In the genomic region with DNA sequence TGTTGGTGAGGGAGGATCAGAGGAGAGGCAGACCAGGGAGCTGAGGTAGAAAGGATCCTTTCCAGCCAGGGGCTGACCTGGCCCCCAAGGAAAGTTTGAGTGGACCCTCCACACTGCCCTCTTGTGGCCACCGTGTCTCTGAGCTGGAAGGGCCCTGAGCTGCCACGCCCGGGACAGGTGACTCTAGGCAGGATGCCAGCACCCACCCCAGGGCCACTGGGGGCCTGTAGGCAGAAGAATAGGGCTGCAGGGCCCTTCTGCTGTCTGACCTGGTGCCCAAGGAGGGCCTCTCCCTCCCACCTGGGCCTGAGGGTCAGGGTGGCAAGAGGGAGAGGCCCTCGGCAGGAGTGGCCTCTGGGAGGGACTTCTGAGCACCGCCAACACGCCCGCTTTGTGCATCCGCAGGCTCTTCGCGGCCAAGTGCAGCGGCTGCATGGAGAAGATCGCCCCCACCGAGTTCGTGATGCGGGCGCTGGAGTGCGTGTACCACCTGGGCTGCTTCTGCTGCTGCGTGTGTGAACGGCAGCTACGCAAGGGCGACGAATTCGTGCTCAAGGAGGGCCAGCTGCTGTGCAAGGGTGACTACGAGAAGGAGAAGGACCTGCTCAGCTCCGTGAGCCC, we compare ENCODE assay signal across 8 cellular contexts.
DNase-seq lines count a peak whose midpoint lies in the region; ATAC-seq lines count a peak whose summit lies in the region.

No MANE protein-coding gene starts in this region.

- intact Hi-C loops in left ventricle myocardium superior (cut with micrococcal nuclease): loop anchor here (5.0 kb wide), 1 partner anchor 78 kb away; a partner anchor contains a TSS

- DNase-seq in NCI-H1105 treated with DMSO at 0.1 percent for 48 hours (lab: John Stamatoyannopoulos, UW) (peak; percentile 31), NCI-H1105 (lab: John Stamatoyannopoulos, UW) (no peak), RKO (ENCODE audit: low spot score) (peak; percentile 49), left ventricle myocardium superior (peak; percentile 74), NCI-H226 (no peak), NCI-H146 treated with DMSO at 0.1 percent for 48 hours (lab: John Stamatoyannopoulos, UW; ENCODE audit: unreplicated experiment) (no peak)
- DNase-seq in activated effector memory CD4-positive, alpha-beta T cell treated with anti-CD3 and anti-CD28 coated beads, Interleukin-2, amount 50 U/mL, for 16 hours: peak; percentile 84
- peak; percentile 44 to 51 for DNase-seq in stimulated activated CD4-positive, alpha-beta T cell treated with anti-CD3 and anti-CD28 coated beads, Interleukin-1b, Interleukin-23, amount 100 ng/mL, for 4 hours (ENCODE audit: low read depth in 2 of 2)

- ATAC-seq in left ventricle myocardium superior: peak; percentile 75

Comparison
In these comparisons a context has a peak if more than half of its experiments do, and no peak if none do; other contexts are left out.
1. DNase-seq: peak in NCI-H1105 treated with DMSO at 0.1 percent for 48 hours (single experiment), RKO (single experiment), activated effector memory CD4-positive, alpha-beta T cell treated with anti-CD3 and anti-CD28 coated beads, Interleukin-2, amount 50 U/mL, for 16 hours (single experiment), left ventricle myocardium superior (single experiment) and stimulated activated CD4-positive, alpha-beta T cell treated with anti-CD3 and anti-CD28 coated beads, Interleukin-1b, Interleukin-23, amount 100 ng/mL, for 4 hours (2 of 2); none in NCI-H1105 (single experiment), NCI-H226 (single experiment) and NCI-H146 treated with DMSO at 0.1 percent for 48 hours (single experiment).